9 cellular contexts compared by ENCODE assay signal in the genomic region with DNA sequence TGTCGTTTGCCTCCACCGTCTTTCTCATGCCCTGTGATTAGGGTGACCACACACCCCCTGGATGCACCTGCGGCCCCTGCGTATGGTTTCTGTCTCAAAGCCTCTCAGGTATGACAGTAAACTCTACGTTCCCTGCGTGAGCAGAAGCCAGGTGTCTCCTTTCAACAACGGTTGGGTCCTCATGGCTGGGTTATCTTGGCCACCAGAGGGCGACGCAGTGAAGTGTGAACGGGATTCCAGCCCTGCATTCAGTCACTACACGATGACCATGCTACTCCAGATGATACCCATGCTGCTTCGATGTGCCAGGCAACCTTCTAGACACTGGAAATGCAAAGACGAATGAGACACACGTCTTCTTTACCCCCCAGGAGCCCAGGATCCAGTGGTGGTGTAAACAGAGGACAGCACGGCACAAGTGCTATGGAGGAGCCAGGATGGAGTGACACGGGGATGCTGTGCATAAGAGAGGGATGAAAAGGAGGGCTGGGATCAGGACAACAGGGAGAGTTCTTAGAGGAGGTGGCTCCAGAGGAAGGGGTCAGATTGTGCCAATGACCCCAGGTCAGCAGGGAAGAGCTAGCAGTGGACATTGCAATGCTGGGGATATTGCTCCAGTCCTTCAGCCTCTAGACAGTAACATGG.
DNase-seq lines count a peak whose midpoint lies in the region; ATAC-seq and TF ChIP-seq lines count a peak whose summit lies in the region.
"Had no signal": no experiment of that assay in that cellular context is flagged by ENCODE, and none has a peak within 500 bp of the region (broad histone marks: within the 10 kb centered on the region; RNA-seq: fewer than 3 reads in every experiment).

No MANE protein-coding gene starts in this region.

- no peak overlapping the region for H3K4me2 ChIP-seq in SK-N-SH

- H3K9me3 Mint-ChIP-seq in endodermal cell: peaks cover 3% of the 10 kb centered on the region
- no peaks in the 10 kb centered on the region for H3K9me3 Mint-ChIP-seq in osteocyte (ENCODE audit: unreplicated experiment)

- H2AFZ ChIP-seq in SK-N-SH (ENCODE audit: low read depth): no peak overlapping the region

- ATAC-seq in GM19397 (IDR thresholded peaks at IDR 0.05; ENCODE audit: unreplicated experiment): no peak

- H3K4me3 ChIP-seq in GM06990 (replicated peaks; ENCODE audit: low read depth, low read length): no peak overlapping the region
- no peak overlapping the region for H3K4me3 ChIP-seq in SK-N-SH (ENCODE audit: low read depth in 2 of 2, low read length in 1 of 2)
- H3K4me3 ChIP-seq in endodermal cell (ENCODE audit: low read length): no peak overlapping the region

- H3K27me3 ChIP-seq in GM06990 (replicated peaks; ENCODE audit: control insufficient read depth, insufficient read depth, low read length) (no peaks in the 10 kb centered on the region; the same call in 1 of the 2 replicates), SK-N-SH (ENCODE audit: insufficient read depth) (no peaks in the 10 kb centered on the region; the same call in 1 of the 2 replicates), endodermal cell (ENCODE audit: control insufficient read depth, insufficient read depth, low read length, poor library complexity, severe bottlenecking) (no peaks in the 10 kb centered on the region)
- H3K27me3 ChIP-seq: neutrophil had no signal

- TF ChIP-seq CTCF in GM06990 (IDR thresholded peaks at IDR 0.05; ENCODE audit: insufficient read depth, low read length, poor library complexity, severe bottlenecking) (peak; percentile 78), SK-N-SH (IDR thresholded peaks at IDR 0.05) (peak; percentile 63), endodermal cell (conservative IDR thresholded peaks at IDR 0.05) (peak; percentile 81), osteocyte (IDR thresholded peaks at IDR 0.05) (peak; percentile 31)

- H3K4me1 Mint-ChIP-seq in endodermal cell (no peaks in the 10 kb centered on the region), osteocyte (ENCODE audit: unreplicated experiment) (peaks cover 18% of the 10 kb centered on the region)

- H3K27ac ChIP-seq in SK-N-SH (ENCODE audit: low read depth in 2 of 2, low read length in 1 of 2) (no peak overlapping the region), endodermal cell (ENCODE audit: low read depth, low read length) (no peak overlapping the region)
- H3K27ac ChIP-seq: neutrophil had no signal

- H3K27ac Mint-ChIP-seq in endodermal cell (no peak overlapping the region), osteocyte (ENCODE audit: unreplicated experiment) (no peak overlapping the region)

- POLR2A ChIA-PET in SK-N-SH (lab: Yijun Ruan, JAX): no interaction called here

- H3K9me3 ChIP-seq in SK-N-SH (no peaks in the 10 kb centered on the region), endodermal cell (ENCODE audit: control insufficient read depth, low read length) (no peaks in the 10 kb centered on the region)
- H3K9me3 ChIP-seq: neutrophil had no signal

- H3F3A ChIP-seq in SK-N-SH (replicated peaks; ENCODE audit: insufficient read depth): no peaks in the 10 kb centered on the region

- no peak for TF ChIP-seq EP300 in SK-N-SH (IDR thresholded peaks at IDR 0.05; ENCODE audit: borderline replicate concordance in 1 of 2, low read depth in 1 of 2, low read length in 1 of 2)

- H3K36me3 Mint-ChIP-seq in endodermal cell (ENCODE audit: low read depth) (no peaks in the 10 kb centered on the region), osteocyte (ENCODE audit: unreplicated experiment) (no peaks in the 10 kb centered on the region)

- no peaks in the 10 kb centered on the region for H3K79me2 ChIP-seq in SK-N-SH (ENCODE audit: insufficient read depth)

- DNase-seq in GM06990 (ENCODE audit: extremely low read depth, insufficient read length): no peak
- peak; percentile 28 for DNase-seq in HK-2 (ENCODE audit: unreplicated experiment)
- DNase-seq in SK-N-SH: peak; percentile 57
- peak; percentile 91 for DNase-seq in endodermal cell
- no peak for DNase-seq in osteocyte (ENCODE audit: extremely low spot score, unreplicated experiment)
- no peak for DNase-seq in GM03348 (ENCODE audit: low spot score)
- no peak for DNase-seq in ureter (ENCODE audit: low spot score)

- H4K20me1 ChIP-seq in SK-N-SH (ENCODE audit: insufficient read depth): no peaks in the 10 kb centered on the region

- H3K4me1 ChIP-seq in SK-N-SH (ENCODE audit: control insufficient read depth in 1 of 2, insufficient read depth in 2 of 2, low read depth in 1 of 2, low read length in 1 of 2) (peaks cover 0 to 8% of the 10 kb centered on the region in 2 experiments; a peak in 1 of 4 replicates), endodermal cell (ENCODE audit: control insufficient read depth, insufficient read depth, low read length) (no peaks in the 10 kb centered on the region)

- no peaks in the 10 kb centered on the region for H3K9me2 ChIP-seq in SK-N-SH

- H3K36me3 ChIP-seq in GM06990 (ENCODE audit: control insufficient read depth, insufficient read depth, low read length) (no peaks in the 10 kb centered on the region), SK-N-SH (replicated peaks in 1 of 2; ENCODE audit: control insufficient read depth in 1 of 2, insufficient read depth in 2 of 2, low read length in 1 of 2) (no peaks in the 10 kb centered on the region), endodermal cell (ENCODE audit: control insufficient read depth, insufficient read depth, low read length) (no peaks in the 10 kb centered on the region)
- H3K36me3 ChIP-seq: neutrophil had no signal

- peaks cover 12% of the 10 kb centered on the region for H3K27me3 Mint-ChIP-seq in endodermal cell (ENCODE audit: insufficient read depth)
- H3K27me3 Mint-ChIP-seq in osteocyte (ENCODE audit: unreplicated experiment): no peaks in the 10 kb centered on the region

- H3K9ac ChIP-seq in SK-N-SH (no peak overlapping the region), endodermal cell (ENCODE audit: extremely low read depth, low read length, poor library complexity, severe bottlenecking) (no peak overlapping the region)

- peak; percentile 51 for TF ChIP-seq RAD21 in SK-N-SH (IDR thresholded peaks at IDR 0.05; ENCODE audit: low read length)

- CTCF ChIA-PET in SK-N-SH (lab: Yijun Ruan, JAX): interaction anchor here (0.8 to 1.4 kb wide), 9 partner anchors 9 to 228 kb away, joined by 3 to 4 read pairs (median 3); no protein-coding TSS in a partner anchor

- H3K4me3 Mint-ChIP-seq in endodermal cell (no peak overlapping the region), osteocyte (ENCODE audit: unreplicated experiment) (no peak overlapping the region)

- 54% methylated on average over 16 of the region's 16 CpGs for WGBS in SK-N-SH (ENCODE audit: low lambda C conversion rate)
- 61 to 67% methylated on average over 14 to 16 of the region's 16 CpGs for WGBS in endodermal cell (ENCODE audit: insufficient coverage in 1 of 2, insufficient read length in 1 of 2), 2 experiments

TF ChIP-seq in SK-N-SH, 30 proteins besides CTCF, POLR2A, EP300 and RAD21:
- TF ChIP-seq, protein P1, sequence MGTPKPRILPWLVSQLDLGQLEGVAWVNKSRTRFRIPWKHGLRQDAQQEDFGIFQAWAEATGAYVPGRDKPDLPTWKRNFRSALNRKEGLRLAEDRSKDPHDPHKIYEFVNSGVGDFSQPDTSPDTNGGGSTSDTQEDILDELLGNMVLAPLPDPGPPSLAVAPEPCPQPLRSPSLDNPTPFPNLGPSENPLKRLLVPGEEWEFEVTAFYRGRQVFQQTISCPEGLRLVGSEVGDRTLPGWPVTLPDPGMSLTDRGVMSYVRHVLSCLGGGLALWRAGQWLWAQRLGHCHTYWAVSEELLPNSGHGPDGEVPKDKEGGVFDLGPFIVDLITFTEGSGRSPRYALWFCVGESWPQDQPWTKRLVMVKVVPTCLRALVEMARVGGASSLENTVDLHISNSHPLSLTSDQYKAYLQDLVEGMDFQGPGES (IDR thresholded peaks at IDR 0.05; ENCODE audit: low read depth, low read length): no peak
- TF ChIP-seq NRF1 (IDR thresholded peaks at IDR 0.05; ENCODE audit: low read depth, low read length) (no peak), EZH2phosphoT487 (IDR thresholded peaks at IDR 0.05; ENCODE audit: borderline replicate concordance, low read depth) (no peak), SMC3 (IDR thresholded peaks at IDR 0.05; ENCODE audit: low read depth, low read length) (peak; percentile 44; the same call in 1 of the 2 replicates), YY1 (IDR thresholded peaks at IDR 0.05; ENCODE audit: low read depth) (no peak), TEAD4 (IDR thresholded peaks at IDR 0.05; ENCODE audit: borderline replicate concordance, insufficient read depth) (no peak)
- TF ChIP-seq, protein P2, sequence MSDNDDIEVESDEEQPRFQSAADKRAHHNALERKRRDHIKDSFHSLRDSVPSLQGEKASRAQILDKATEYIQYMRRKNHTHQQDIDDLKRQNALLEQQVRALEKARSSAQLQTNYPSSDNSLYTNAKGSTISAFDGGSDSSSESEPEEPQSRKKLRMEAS (IDR thresholded peaks at IDR 0.05; ENCODE audit: low read depth): 0 out of 2 replicates have a peak, but pooled peaks have one; percentile 36

Comparison
In these comparisons a context has a peak if more than half of its experiments do, and no peak if none do; other contexts are left out.
1. DNase-seq: peak in HK-2 (single experiment), SK-N-SH (single experiment) and endodermal cell (single experiment); none in GM06990 (single experiment), osteocyte (single experiment), GM03348 (single experiment) and ureter (single experiment).
2. CTCF ChIP-seq: peak in every context shown above with its lines; median percentile 81 in endodermal cell; 78 in GM06990; 63 in SK-N-SH; 31 in osteocyte.